ENCODE assay signal across 9 cellular contexts in the genomic region with DNA sequence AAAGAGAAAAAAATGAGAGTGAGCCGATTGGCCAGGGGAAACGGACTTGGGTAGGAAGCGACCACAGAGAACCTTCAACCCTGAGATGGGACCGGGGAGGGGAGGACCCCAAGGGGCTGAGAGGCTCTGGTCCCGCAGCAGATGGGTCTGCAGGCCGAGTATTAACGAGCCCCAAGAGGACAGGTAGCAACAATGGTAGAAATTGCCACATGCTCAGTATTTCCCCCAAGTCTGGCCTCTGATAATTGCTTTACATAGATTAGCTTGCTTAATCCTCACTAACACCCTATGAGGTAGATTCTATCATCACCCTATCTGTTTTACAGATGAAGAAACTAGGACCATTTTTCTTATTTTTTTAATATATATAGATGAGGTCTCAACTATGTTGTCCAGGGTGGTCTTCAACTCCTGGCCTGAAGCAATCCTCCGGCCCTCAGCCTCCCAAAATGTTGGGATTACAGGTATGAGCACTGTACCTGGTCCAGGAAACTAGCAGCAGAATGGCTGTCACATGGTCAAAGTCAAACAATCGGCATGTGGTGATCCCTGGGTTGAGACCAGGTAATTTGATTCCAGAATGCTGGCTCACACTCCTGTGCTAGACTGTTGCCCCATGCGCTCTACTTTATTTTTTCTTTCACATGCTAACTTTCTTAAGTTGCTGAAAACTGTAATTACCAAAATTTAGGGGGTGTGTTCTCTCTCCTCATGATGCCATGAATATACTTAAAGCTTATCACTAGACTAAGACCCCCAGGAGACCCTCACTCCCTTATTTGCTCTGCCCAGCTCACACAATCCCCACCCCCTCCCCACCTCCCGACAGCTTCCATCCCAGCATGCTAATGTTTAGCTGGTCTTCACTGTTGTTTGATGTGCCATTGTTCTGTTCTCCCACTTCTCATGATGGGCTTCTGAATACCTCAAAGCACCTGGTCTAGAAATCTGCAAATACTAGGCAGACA.
A peak's percentile ranks its signal among the peaks of the same experiment; 100 is the strongest.
DNase-seq lines count a peak whose midpoint lies in the region; ATAC-seq and TF ChIP-seq lines count a peak whose summit lies in the region.
"Had no signal": no experiment of that assay in that cellular context is flagged by ENCODE, and none has a peak within 500 bp of the region (broad histone marks: within the 10 kb centered on the region; RNA-seq: fewer than 3 reads in every experiment).

No MANE protein-coding gene starts in this region.

- no peak overlapping the region for H3K4me3 ChIP-seq in cardiac muscle cell
- H3K4me3 ChIP-seq in iPS-20b (ENCODE audit: low read length) = peak overlapping the region; percentile 4; the same call in 1 of the 2 replicates
- H3K4me3 ChIP-seq in upper lobe of right lung = no peak overlapping the region
- no peak overlapping the region for H3K4me3 ChIP-seq in sigmoid colon
- H3K4me3 ChIP-seq: adrenal gland had no signal

- H3K9me3 ChIP-seq in cardiac muscle cell (ENCODE audit: low read depth) (no peaks in the 10 kb centered on the region), iPS-20b (ENCODE audit: insufficient read depth, low read depth, low read length) (no peaks in the 10 kb centered on the region), upper lobe of right lung (no peaks in the 10 kb centered on the region), sigmoid colon (no peaks in the 10 kb centered on the region)
- H3K9me3 ChIP-seq: adrenal gland had no signal

- no peak for TF ChIP-seq POLR2A in sigmoid colon (IDR thresholded peaks at IDR 0.05)

- no peak for TF ChIP-seq EP300 in sigmoid colon (IDR thresholded peaks at IDR 0.05)

- peak; percentile 50 for ATAC-seq in upper lobe of right lung
- no peak for ATAC-seq in activated CD4-positive, CD25-positive, alpha-beta regulatory T cell treated with anti-CD3 and anti-CD28 coated beads, Interleukin-2, amount 50 U/mL, for 24 hours

- H3K36me3 ChIP-seq in cardiac muscle cell (peaks cover 10% of the 10 kb centered on the region), iPS-20b (ENCODE audit: insufficient read depth, low read depth, low read length) (no peaks in the 10 kb centered on the region; the same call in 1 of the 2 replicates), upper lobe of right lung (peaks cover 8% of the 10 kb centered on the region), sigmoid colon (no peaks in the 10 kb centered on the region)

- H3K27me3 ChIP-seq in cardiac muscle cell = no peaks in the 10 kb centered on the region
- H3K27me3 ChIP-seq in iPS-20b (ENCODE audit: insufficient read depth, low read length) = no peaks in the 10 kb centered on the region
- H3K27me3 ChIP-seq in upper lobe of right lung = no peaks in the 10 kb centered on the region
- no peaks in the 10 kb centered on the region for H3K27me3 ChIP-seq in sigmoid colon
- H3K27me3 ChIP-seq: adrenal gland had no signal

- H3K4me1 ChIP-seq in cardiac muscle cell (ENCODE audit: low read depth) = peaks cover 16% of the 10 kb centered on the region
- H3K4me1 ChIP-seq in iPS-20b (ENCODE audit: insufficient read depth, low read length) = peaks cover 19% of the 10 kb centered on the region
- H3K4me1 ChIP-seq in upper lobe of right lung = no peaks in the 10 kb centered on the region
- peaks cover 0 to 3% (median 0%) of the 10 kb centered on the region in 4 donors for H3K4me1 ChIP-seq in sigmoid colon

- peak overlapping the region; percentile 54; the same call in 1 of the 2 replicates for H3K9ac ChIP-seq in iPS-20b (ENCODE audit: low read depth, low read length)

- DNase-seq in cardiac muscle cell (ENCODE audit: low read depth in 1 of 2, low spot score in 1 of 2) = no peak
- DNase-seq in cardiac septum (ENCODE audit: low spot score) = no peak
- peak; percentile 88 for DNase-seq in NCI-H82 (lab: John Stamatoyannopoulos, UW)
- DNase-seq in upper lobe of right lung = no peak
- DNase-seq in sigmoid colon = no peak
- DNase-seq in H4 (ENCODE audit: low spot score) = no peak

- H3K27ac ChIP-seq in cardiac muscle cell = peak overlapping the region; percentile 63
- H3K27ac ChIP-seq in iPS-20b (ENCODE audit: low read length) = peak overlapping the region; percentile 32
- H3K27ac ChIP-seq in upper lobe of right lung = no peak overlapping the region
- peak overlapping the region in 2 of 4 donors; percentile 14 to 17 for H3K27ac ChIP-seq in sigmoid colon

- WGBS in sigmoid colon, 2 donors = 71 to 80% methylated on average over 11 of the region's 11 CpGs

- intact Hi-C loops in cardiac septum (cut with DNase I) = loop anchor here (2.0 to 10.0 kb wide), 5 partner anchors 55 to 310 kb away; no protein-coding TSS in a partner anchor
- intact Hi-C loops in upper lobe of right lung (cut with DNase I) = no loop called here
- intact Hi-C loops in sigmoid colon (cut with DNase I) = loop anchor here (5.0 to 10.0 kb wide), 3 partner anchors 75 to 653 kb away; no protein-coding TSS in a partner anchor

- TF ChIP-seq CTCF in cardiac muscle cell (IDR thresholded peaks at IDR 0.05; ENCODE audit: low read depth, low read length) (no peak), upper lobe of right lung (IDR thresholded peaks at IDR 0.05) (no peak), sigmoid colon (IDR thresholded peaks at IDR 0.05) (no peak)
